8 cellular contexts compared by ENCODE assay signal in genomic region chr10:47743611-47744560, GRCh38. TPM values are rescaled to one million over a fixed set of nuclear protein-coding genes. Genes with fewer than 3 reads are reported as not detected.
A peak's percentile ranks its signal among the peaks of the same experiment; 100 is the strongest.
DNase-seq lines count a peak whose midpoint lies in the region; ATAC-seq and TF ChIP-seq lines count a peak whose summit lies in the region.
"Not testable (repeated sequence)": the region's sequence is repeated elsewhere in the genome, so short reads cannot be mapped to it uniquely, and the experiment has no call there.

No MANE protein-coding gene starts in this region.

- H3K4ac ChIP-seq in mesenchymal stem cell (ENCODE audit: low read depth in 1 of 2, low read length in 2 of 2), result not testable (repeated sequence)

- not testable (repeated sequence) for H2AK5ac ChIP-seq in mesenchymal stem cell (ENCODE audit: low read length, severe bottlenecking)

- not testable (repeated sequence) for H3K36me3 Mint-ChIP-seq in activated naive CD4-positive, alpha-beta T cell treated with anti-CD3 and anti-CD28 coated beads, Interleukin-2, amount 50 U/mL, for 24 hours

- H2BK120ac ChIP-seq in mesenchymal stem cell (ENCODE audit: low read depth, low read length), result not testable (repeated sequence)

- peak overlapping the region; percentile 38 to 64 (median 54); a peak in 18 of 20 replicates for H3K4me3 ChIP-seq in BLaER1 treated with 17β-estradiol and CSF1 and Interleukin-3, amounts not matched to agents 10 nM and 100 nM
- H3K4me3 ChIP-seq in fibroblast of mammary gland (ENCODE audit: control insufficient read depth, low read depth, low read length) (peak overlapping the region; percentile 44), mesenchymal stem cell (ENCODE audit: insufficient read depth in 1 of 2, low read depth in 1 of 2, low read length in 2 of 2) (peak overlapping the region; percentile 54 to 63)

- not testable (repeated sequence) for H3K79me1 ChIP-seq in mesenchymal stem cell (replicated peaks; ENCODE audit: low read length, poor library complexity, severe bottlenecking)

- H4K20me1 ChIP-seq in BLaER1 treated with 17β-estradiol and CSF1 and Interleukin-3, amounts not matched to agents 10 nM and 100 nM, result not testable (repeated sequence)

- not testable (repeated sequence) for H3K4me1 ChIP-seq in BLaER1 treated with 17β-estradiol and CSF1 and Interleukin-3, amounts not matched to agents 10 nM and 100 nM; mesenchymal stem cell (ENCODE audit: control insufficient read depth, insufficient read depth, low read depth, low read length)

- ATAC-seq in GM19463 (IDR thresholded peaks at IDR 0.05; ENCODE audit: unreplicated experiment), result peak; percentile 82
- peak; percentile 83 for ATAC-seq in HG03045 (IDR thresholded peaks at IDR 0.05; ENCODE audit: unreplicated experiment)

- H4K8ac ChIP-seq in mesenchymal stem cell (ENCODE audit: low read length), result not testable (repeated sequence)

- H2AFZ ChIP-seq in mesenchymal stem cell (ENCODE audit: low read depth, low read length), result peak overlapping the region; percentile 77

- DNase-seq in RPMI7951 (ENCODE audit: low read depth) (peak; percentile 1), fibroblast of mammary gland (ENCODE audit: low read depth) (peak; percentile 4), mesenchymal stem cell (peak; percentile 21)
- DNase-seq in stimulated activated CD4-positive, alpha-beta T cell treated with anti-CD3 and anti-CD28 coated beads, Interleukin-4, amount 100 ng/mL, for 1 hour, result peak; percentile 15

- H3K18ac ChIP-seq in mesenchymal stem cell (ENCODE audit: low read depth in 1 of 2, low read length in 2 of 2), result not testable (repeated sequence)

- peak overlapping the region; percentile 40 to 59 (median 52); a peak in 16 of 22 replicates for H3K4me2 ChIP-seq in BLaER1 treated with 17β-estradiol and CSF1 and Interleukin-3, amounts not matched to agents 10 nM and 100 nM
- peak overlapping the region; percentile 56 for H3K4me2 ChIP-seq in mesenchymal stem cell (ENCODE audit: low read length, poor library complexity, severe bottlenecking)

- H3K27ac ChIP-seq in BLaER1 treated with 17β-estradiol and CSF1 and Interleukin-3, amounts not matched to agents 10 nM and 100 nM, result peak overlapping the region in 4 of 11 experiments; percentile 41 to 52 (median 47); a peak in 6 of 22 replicates
- H3K27ac ChIP-seq in mesenchymal stem cell (ENCODE audit: low read length, poor library complexity, severe bottlenecking), result peak overlapping the region; percentile 53

- TF ChIP-seq CTCF in fibroblast of mammary gland (conservative IDR thresholded peaks at IDR 0.05; ENCODE audit: control insufficient read depth, insufficient read depth, low read depth, low read length), result not testable (repeated sequence)

- not testable (repeated sequence) for H3K27ac Mint-ChIP-seq in activated naive CD4-positive, alpha-beta T cell treated with anti-CD3 and anti-CD28 coated beads, Interleukin-2, amount 50 U/mL, for 24 hours

- H3K27me3 Mint-ChIP-seq in activated naive CD4-positive, alpha-beta T cell treated with anti-CD3 and anti-CD28 coated beads, Interleukin-2, amount 50 U/mL, for 24 hours, result not testable (repeated sequence)

- not testable (repeated sequence) for H3K36me3 ChIP-seq in BLaER1 treated with 17β-estradiol and CSF1 and Interleukin-3, amounts not matched to agents 10 nM and 100 nM; mesenchymal stem cell (ENCODE audit: control insufficient read depth in 1 of 2, insufficient read depth in 2 of 2, low read depth in 1 of 2, low read length in 2 of 2)

- H3K9ac ChIP-seq in BLaER1 treated with 17β-estradiol and CSF1 and Interleukin-3, amounts not matched to agents 10 nM and 100 nM, result peak overlapping the region in 8 of 11 experiments; percentile 50 to 70 (median 58); a peak in 12 of 22 replicates
- H3K9ac ChIP-seq in mesenchymal stem cell (ENCODE audit: low read length), result not testable (repeated sequence)

- H3K23ac ChIP-seq in mesenchymal stem cell (ENCODE audit: low read length in 2 of 2), result not testable (repeated sequence)

- not testable (repeated sequence) for H3K9me3 Mint-ChIP-seq in activated naive CD4-positive, alpha-beta T cell treated with anti-CD3 and anti-CD28 coated beads, Interleukin-2, amount 50 U/mL, for 24 hours

- not testable (repeated sequence) for H2BK5ac ChIP-seq in mesenchymal stem cell (ENCODE audit: low read depth, low read length, poor library complexity, severe bottlenecking)

- peak overlapping the region in 1 of 2 experiments; percentile 63 for H2BK12ac ChIP-seq in mesenchymal stem cell (ENCODE audit: low read length in 2 of 2)

- H2BK15ac ChIP-seq in mesenchymal stem cell (ENCODE audit: low read depth, poor library complexity, severe bottlenecking), result not testable (repeated sequence)

- H3K4me3 Mint-ChIP-seq in activated naive CD4-positive, alpha-beta T cell treated with anti-CD3 and anti-CD28 coated beads, Interleukin-2, amount 50 U/mL, for 24 hours, result peak overlapping the region; percentile 49

- H4K91ac ChIP-seq in mesenchymal stem cell (ENCODE audit: low read length), result not testable (repeated sequence)

- not testable (repeated sequence) for H3K14ac ChIP-seq in mesenchymal stem cell (ENCODE audit: low read length in 2 of 2)

- H3K9me3 ChIP-seq in BLaER1 treated with 17β-estradiol and CSF1 and Interleukin-3, amounts not matched to agents 10 nM and 100 nM (replicated peaks in 1 of 11); mesenchymal stem cell (ENCODE audit: control insufficient read depth, low read length): not testable (repeated sequence)

- WGBS in mesenchymal stem cell, result 2% methylated on average over 11 of the region's 48 CpGs

- H3K4me1 Mint-ChIP-seq in activated naive CD4-positive, alpha-beta T cell treated with anti-CD3 and anti-CD28 coated beads, Interleukin-2, amount 50 U/mL, for 24 hours, result not testable (repeated sequence)

- not testable (repeated sequence) for H3K27me3 ChIP-seq in BLaER1 treated with 17β-estradiol and CSF1 and Interleukin-3, amounts not matched to agents 10 nM and 100 nM; mesenchymal stem cell (ENCODE audit: control insufficient read depth in 1 of 2, insufficient read depth in 1 of 2, low read length in 2 of 2)

RNA-seq across cellular contexts. Expression of gene SYT15B, which starts 19.5 kb away (rescaled TPM):
- under 0.01 TPM in 1 of 2 replicates, not detected in the other for total RNA-seq in RPMI7951 (2014; rRNA removed; shearing (Covaris generic))
- polyA plus RNA-seq in mesenchymal stem cell (2013, experiment 1 of 2), result 0.07 TPM
- 0.07 TPM for polyA plus RNA-seq in mesenchymal stem cell (2013, experiment 2 of 2)
